ENCODE assay signal across 20 cellular contexts in genomic region chr11:104490182-104490581, GRCh38.
A peak's percentile ranks its signal among the peaks of the same experiment; 100 is the strongest.
DNase-seq lines count a peak whose midpoint lies in the region; ATAC-seq and TF ChIP-seq lines count a peak whose summit lies in the region.
"Had no signal": no experiment of that assay in that cellular context is flagged by ENCODE, and none has a peak within 500 bp of the region (broad histone marks: within the 10 kb centered on the region; RNA-seq: fewer than 3 reads in every experiment).

No MANE protein-coding gene starts in this region.

- H2BK15ac ChIP-seq in mesenchymal stem cell (ENCODE audit: low read depth, poor library complexity, severe bottlenecking): no peak overlapping the region

- CTCF ChIA-PET in activated CD8-positive, alpha-beta memory T cell treated with anti-CD3 and anti-CD28 coated beads, Interleukin-2, amount 10 ng/mL, durations not matched to agents 7 days and 5 days (lab: Charles Lee): no interaction called here
- CTCF ChIA-PET in CD4-positive, alpha-beta memory T cell (lab: Charles Lee; ENCODE audit: partially characterized antibody): no interaction called here

- TF ChIP-seq POLR2A in tibial nerve (IDR thresholded peaks at IDR 0.05): no peak

- no peak overlapping the region for H3K9ac ChIP-seq in mesenchymal stem cell (ENCODE audit: low read length)
- H3K9ac ChIP-seq: BLaER1 had no signal

- intact Hi-C loops in CD4-positive, alpha-beta memory T cell (cut with micrococcal nuclease): no loop called here

- no peak overlapping the region for H3K27ac ChIP-seq in GM23338 (ENCODE audit: low read depth)
- no peak overlapping the region for H3K27ac ChIP-seq in mesenchymal stem cell (ENCODE audit: low read length, poor library complexity, severe bottlenecking)
- H3K27ac ChIP-seq in tibial nerve: no peak overlapping the region
- H3K27ac ChIP-seq in CD4-positive, alpha-beta memory T cell (ENCODE audit: low read depth, low read length): no peak overlapping the region
- H3K27ac ChIP-seq: BLaER1, HL-60, SJSA1 had no signal

- peaks cover 14% of the 10 kb centered on the region for H3K9me3 Mint-ChIP-seq in activated CD8-positive, alpha-beta memory T cell treated with anti-CD3 and anti-CD28 coated beads, Interleukin-2, amount 10 ng/mL, durations not matched to agents 7 days and 5 days (ENCODE audit: low read depth)
- peaks cover 61% of the 10 kb centered on the region for H3K9me3 Mint-ChIP-seq in GM23338
- H3K9me3 Mint-ChIP-seq in activated naive CD8-positive, alpha-beta T cell treated with anti-CD3 and anti-CD28 coated beads, Interleukin-2, amount 50 U/mL, for 24 hours: peaks cover 30% of the 10 kb centered on the region
- peaks cover 2 to 33% (median 25%) of the 10 kb centered on the region in 8 donors for H3K9me3 Mint-ChIP-seq in CD4-positive, alpha-beta memory T cell

- no peak overlapping the region for H3K14ac ChIP-seq in mesenchymal stem cell (ENCODE audit: low read length in 2 of 2)

- no peak overlapping the region for H2AK5ac ChIP-seq in mesenchymal stem cell (ENCODE audit: low read length, severe bottlenecking)

- no peak overlapping the region for H4K8ac ChIP-seq in mesenchymal stem cell (ENCODE audit: low read length)

- no peak overlapping the region for H2BK120ac ChIP-seq in mesenchymal stem cell (ENCODE audit: low read depth, low read length)

- no peaks in the 10 kb centered on the region for H4K20me1 ChIP-seq in GM23338 (replicated peaks; ENCODE audit: insufficient read depth)
- H4K20me1 ChIP-seq: BLaER1 had no signal

- TF ChIP-seq EP300 in tibial nerve (IDR thresholded peaks at IDR 0.05): no peak

- no peak overlapping the region for H4K91ac ChIP-seq in mesenchymal stem cell (ENCODE audit: low read length)

- H3K4me1 Mint-ChIP-seq in activated CD8-positive, alpha-beta memory T cell treated with anti-CD3 and anti-CD28 coated beads, Interleukin-2, amount 10 ng/mL, durations not matched to agents 7 days and 5 days: no peaks in the 10 kb centered on the region
- no peaks in the 10 kb centered on the region for H3K4me1 Mint-ChIP-seq in GM23338
- no peaks in the 10 kb centered on the region for H3K4me1 Mint-ChIP-seq in activated naive CD8-positive, alpha-beta T cell treated with anti-CD3 and anti-CD28 coated beads, Interleukin-2, amount 50 U/mL, for 24 hours
- H3K4me1 Mint-ChIP-seq in CD4-positive, alpha-beta memory T cell: no peaks in the 10 kb centered on the region

- H3K4ac ChIP-seq in mesenchymal stem cell (ENCODE audit: low read depth in 1 of 2, low read length in 2 of 2): no peak overlapping the region

- no peak for TF ChIP-seq CTCF in GM23338 (conservative IDR thresholded peaks at IDR 0.05; ENCODE audit: low read depth in 2 of 2)
- no peak for TF ChIP-seq CTCF in tibial nerve (IDR thresholded peaks at IDR 0.05)

- WGBS in mesenchymal stem cell: 86% methylated on average over 6 of the region's 6 CpGs
- WGBS in tibial nerve, 2 donors: 82 to 90% methylated on average over 6 of the region's 6 CpGs

- no peak overlapping the region for H3K4me3 Mint-ChIP-seq in activated CD8-positive, alpha-beta memory T cell treated with anti-CD3 and anti-CD28 coated beads, Interleukin-2, amount 10 ng/mL, durations not matched to agents 7 days and 5 days
- H3K4me3 Mint-ChIP-seq in GM23338: no peak overlapping the region
- no peak overlapping the region for H3K4me3 Mint-ChIP-seq in activated naive CD8-positive, alpha-beta T cell treated with anti-CD3 and anti-CD28 coated beads, Interleukin-2, amount 50 U/mL, for 24 hours
- H3K4me3 Mint-ChIP-seq in CD4-positive, alpha-beta memory T cell: no peak overlapping the region
- H3K4me3 Mint-ChIP-seq: CD4-positive, alpha-beta T cell had no signal

- H3K27me3 ChIP-seq in GM23338 (ENCODE audit: insufficient read depth) (no peaks in the 10 kb centered on the region), mesenchymal stem cell (ENCODE audit: control insufficient read depth in 1 of 2, insufficient read depth in 1 of 2, low read length in 2 of 2) (no peaks in the 10 kb centered on the region), tibial nerve (no peaks in the 10 kb centered on the region)
- no peaks in the 10 kb centered on the region for H3K27me3 ChIP-seq in CD4-positive, alpha-beta memory T cell (ENCODE audit: insufficient read depth, low read length)
- H3K27me3 ChIP-seq: BLaER1, MG63, SJSA1 had no signal

- no peaks in the 10 kb centered on the region for H3K36me3 Mint-ChIP-seq in activated CD8-positive, alpha-beta memory T cell treated with anti-CD3 and anti-CD28 coated beads, Interleukin-2, amount 10 ng/mL, durations not matched to agents 7 days and 5 days
- peaks cover 56% of the 10 kb centered on the region for H3K36me3 Mint-ChIP-seq in GM23338 (ENCODE audit: low read depth)
- H3K36me3 Mint-ChIP-seq in activated naive CD8-positive, alpha-beta T cell treated with anti-CD3 and anti-CD28 coated beads, Interleukin-2, amount 50 U/mL, for 24 hours (ENCODE audit: low read depth): no peaks in the 10 kb centered on the region
- H3K36me3 Mint-ChIP-seq in CD4-positive, alpha-beta memory T cell: no peaks in the 10 kb centered on the region

- DNase-seq in activated CD8-positive, alpha-beta memory T cell treated with anti-CD3 and anti-CD28 coated beads for 24 hours: peak; percentile 50
- no peak for DNase-seq in activated CD8-positive, alpha-beta memory T cell treated with anti-CD3 and anti-CD28 coated beads, Interleukin-2, amount 10 ng/mL, durations not matched to agents 7 days and 5 days
- peak; percentile 21 for DNase-seq in GM23338 (ENCODE audit: low spot score)
- peak; percentile 3 for DNase-seq in activated naive CD8-positive, alpha-beta T cell treated with anti-CD3 and anti-CD28 coated beads, Interleukin-2, amount 50 U/mL, for 24 hours
- peak; percentile 18 for DNase-seq in mesenchymal stem cell
- DNase-seq in tibial nerve (ENCODE audit: low spot score in 2 of 2): no peak
- no peak for DNase-seq in CD4-positive, alpha-beta memory T cell
- DNase-seq: CD4-positive, alpha-beta T cell; MG63; NCI-H1417; NCI-H187; NCI-H446; NCI-H526 had no signal

- H2AFZ ChIP-seq in GM23338: no peak overlapping the region
- H2AFZ ChIP-seq in mesenchymal stem cell (ENCODE audit: low read depth, low read length): no peak overlapping the region

- no peaks in the 10 kb centered on the region for H3K79me2 ChIP-seq in GM23338 (replicated peaks; ENCODE audit: insufficient read depth)

- H3K27me3 Mint-ChIP-seq in activated CD8-positive, alpha-beta memory T cell treated with anti-CD3 and anti-CD28 coated beads, Interleukin-2, amount 10 ng/mL, durations not matched to agents 7 days and 5 days: no peaks in the 10 kb centered on the region
- H3K27me3 Mint-ChIP-seq in GM23338 (ENCODE audit: insufficient read depth, low read depth, poor library complexity): no peaks in the 10 kb centered on the region
- H3K27me3 Mint-ChIP-seq in activated naive CD8-positive, alpha-beta T cell treated with anti-CD3 and anti-CD28 coated beads, Interleukin-2, amount 50 U/mL, for 24 hours: no peaks in the 10 kb centered on the region
- no peaks in the 10 kb centered on the region for H3K27me3 Mint-ChIP-seq in CD4-positive, alpha-beta memory T cell
- H3K27me3 Mint-ChIP-seq: CD4-positive, alpha-beta T cell had no signal

- no peak for ATAC-seq in activated CD8-positive, alpha-beta memory T cell treated with anti-CD3 and anti-CD28 coated beads, Interleukin-2, amount 10 ng/mL, durations not matched to agents 7 days and 5 days
- ATAC-seq in GM23338: no peak
- ATAC-seq in activated naive CD8-positive, alpha-beta T cell treated with anti-CD3 and anti-CD28 coated beads, Interleukin-2, amount 50 U/mL, for 24 hours: no peak
- ATAC-seq: HepG2, K562, Right ventricle myocardium inferior had no signal

- H2BK5ac ChIP-seq in mesenchymal stem cell (ENCODE audit: low read depth, low read length, poor library complexity, severe bottlenecking): no peak overlapping the region

- no peaks in the 10 kb centered on the region for H3F3A ChIP-seq in GM23338 (replicated peaks; ENCODE audit: low read depth)

- no peaks in the 10 kb centered on the region for H3K79me1 ChIP-seq in mesenchymal stem cell (replicated peaks; ENCODE audit: low read length, poor library complexity, severe bottlenecking)

- H3K4me3 ChIP-seq in GM23338 (no peak overlapping the region), mesenchymal stem cell (ENCODE audit: insufficient read depth in 1 of 2, low read depth in 1 of 2, low read length in 2 of 2) (no peak overlapping the region), tibial nerve (no peak overlapping the region)
- H3K4me3 ChIP-seq in CD4-positive, alpha-beta memory T cell (ENCODE audit: low read length in 2 of 2): no peak overlapping the region
- H3K4me3 ChIP-seq: BLaER1, HAP-1, K562, MG63, SJSA1 had no signal

- H3K36me3 ChIP-seq in GM23338 (ENCODE audit: insufficient read depth) (peaks cover 28% of the 10 kb centered on the region), mesenchymal stem cell (ENCODE audit: control insufficient read depth in 1 of 2, insufficient read depth in 2 of 2, low read depth in 1 of 2, low read length in 2 of 2) (no peaks in the 10 kb centered on the region), tibial nerve (no peaks in the 10 kb centered on the region)
- no peaks in the 10 kb centered on the region for H3K36me3 ChIP-seq in CD4-positive, alpha-beta memory T cell (ENCODE audit: insufficient read depth, low read length)
- H3K36me3 ChIP-seq: BLaER1, HAP-1, MG63, SJSA1 had no signal

- POLR2A ChIA-PET in CD4-positive, alpha-beta memory T cell (lab: Charles Lee; ENCODE audit: partially characterized antibody): no interaction called here

- no peak overlapping the region for H3K23ac ChIP-seq in mesenchymal stem cell (ENCODE audit: low read length in 2 of 2)

- H3K9me3 ChIP-seq in mesenchymal stem cell (ENCODE audit: control insufficient read depth, low read length): peaks cover 46% of the 10 kb centered on the region
- H3K9me3 ChIP-seq in tibial nerve: peaks cover 0 to 42% (median 9%) of the 10 kb centered on the region in 4 donors
- H3K9me3 ChIP-seq in CD4-positive, alpha-beta memory T cell (ENCODE audit: control insufficient read depth in 1 of 2, low read length in 2 of 2): peaks cover 0 to 4% of the 10 kb centered on the region in 2 donors
- H3K9me3 ChIP-seq: HAP-1, SJSA1 had no signal

- H3K4me1 ChIP-seq in GM23338 (ENCODE audit: insufficient read depth) (no peaks in the 10 kb centered on the region), mesenchymal stem cell (ENCODE audit: control insufficient read depth, insufficient read depth, low read depth, low read length) (no peaks in the 10 kb centered on the region), tibial nerve (peaks cover 0 to 8% (median 0%) of the 10 kb centered on the region in 4 donors)
- H3K4me1 ChIP-seq in CD4-positive, alpha-beta memory T cell (ENCODE audit: insufficient read depth, low read length): no peaks in the 10 kb centered on the region
- H3K4me1 ChIP-seq: BLaER1, HAP-1, SJSA1 had no signal

- H3K4me2 ChIP-seq in GM23338 (no peak overlapping the region), mesenchymal stem cell (ENCODE audit: low read length, poor library complexity, severe bottlenecking) (no peak overlapping the region)
- H3K4me2 ChIP-seq: BLaER1 had no signal

- H3K18ac ChIP-seq in mesenchymal stem cell (ENCODE audit: low read depth in 1 of 2, low read length in 2 of 2): no peak overlapping the region

- no peak overlapping the region for H3K27ac Mint-ChIP-seq in activated CD8-positive, alpha-beta memory T cell treated with anti-CD3 and anti-CD28 coated beads, Interleukin-2, amount 10 ng/mL, durations not matched to agents 7 days and 5 days
- H3K27ac Mint-ChIP-seq in GM23338: no peak overlapping the region
- H3K27ac Mint-ChIP-seq in activated naive CD8-positive, alpha-beta T cell treated with anti-CD3 and anti-CD28 coated beads, Interleukin-2, amount 50 U/mL, for 24 hours: no peak overlapping the region
- H3K27ac Mint-ChIP-seq in CD4-positive, alpha-beta memory T cell: no peak overlapping the region
- H3K27ac Mint-ChIP-seq: CD4-positive, alpha-beta T cell had no signal

- 0 out of 2 replicates have a peak, but pooled peaks cover 5% of the 10 kb centered on the region for H3K9me2 ChIP-seq in GM23338 (ENCODE audit: insufficient read depth)

- H2BK12ac ChIP-seq in mesenchymal stem cell (ENCODE audit: low read length in 2 of 2): no peak overlapping the region

Comparison
In these comparisons a context has a peak if more than half of its experiments do, and no peak if none do; other contexts are left out.
1. DNase-seq: peak in activated CD8-positive, alpha-beta memory T cell treated with anti-CD3 and anti-CD28 coated beads for 24 hours (single experiment), GM23338 (single experiment), activated naive CD8-positive, alpha-beta T cell treated with anti-CD3 and anti-CD28 coated beads, Interleukin-2, amount 50 U/mL, for 24 hours (single experiment) and mesenchymal stem cell (single experiment); none in activated CD8-positive, alpha-beta memory T cell treated with anti-CD3 and anti-CD28 coated beads, Interleukin-2, amount 10 ng/mL, durations not matched to agents 7 days and 5 days (single experiment), tibial nerve (0 of 2) and CD4-positive, alpha-beta memory T cell (0 of 5).